27 cellular contexts compared by ENCODE assay signal in the genomic region with DNA sequence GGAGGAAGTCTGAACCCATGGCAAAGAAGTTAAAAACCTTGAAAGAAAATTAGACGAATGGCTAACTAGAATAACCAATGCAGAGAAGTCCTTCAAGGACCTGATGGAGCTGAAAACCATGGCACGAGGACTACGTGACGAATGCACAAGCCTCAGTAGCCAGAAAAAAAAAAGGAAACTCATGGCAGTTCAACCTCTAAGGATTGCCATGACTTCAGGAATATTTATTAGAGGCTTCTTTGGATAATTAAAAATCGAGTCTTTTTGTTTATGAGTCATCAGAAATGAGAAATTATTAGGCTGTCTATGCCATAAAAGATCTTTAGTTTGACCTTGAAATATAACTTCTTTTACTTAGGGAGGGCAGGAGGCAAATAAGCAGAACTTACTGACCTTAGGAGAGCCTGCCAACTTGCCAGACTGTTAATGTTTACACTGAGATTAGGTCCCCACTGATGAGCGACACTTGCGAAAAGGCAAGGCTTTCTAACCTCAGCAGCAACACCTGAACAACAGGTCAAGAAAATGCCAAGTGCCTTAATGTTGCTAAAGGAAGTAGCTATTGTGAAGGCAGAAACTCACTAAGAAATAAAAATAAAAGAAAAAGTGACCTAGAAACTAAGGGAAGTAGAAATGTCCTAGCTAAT.
"Had no signal": no experiment of that assay in that cellular context is flagged by ENCODE, and none has a peak within 500 bp of the region (broad histone marks: within the 10 kb centered on the region; RNA-seq: fewer than 3 reads in every experiment).

No MANE protein-coding gene starts in this region.

- H3K9me3 ChIP-seq: adrenal gland, Peyer's patch had no signal

- H3K36me3 ChIP-seq: adrenal gland, Peyer's patch, WERI-Rb-1 had no signal

- H3K4me3 ChIP-seq: adrenal gland, Peyer's patch had no signal

- H3K27me3 ChIP-seq: adrenal gland, Peyer's patch had no signal

- H3K4me1 ChIP-seq: adrenal gland, Peyer's patch had no signal

- FAIRE-seq: astrocyte, bronchial epithelial cell had no signal

- DNase-seq: activated CD4-positive, alpha-beta T cell treated with anti-CD3 and anti-CD28 coated beads for 1 hour; activated CD4-positive, alpha-beta T cell treated with anti-CD3 and anti-CD28 coated beads for 48 hours; activated CD4-positive, CD25-positive, alpha-beta regulatory T cell; activated CD8-positive, alpha-beta T cell treated with anti-CD3 and anti-CD28 coated beads for 36 hours; activated gamma-delta T cell treated with Interleukin-2 at 50 U/mL for 16 hours; activated naive CD4-positive, alpha-beta T cell treated with anti-CD3 and anti-CD28 coated beads for 36 hours; activated T-cell treated with anti-CD3 and anti-CD28 coated beads, Interleukin-2, amount 50 U/mL, for 1 hour; activated T-cell treated with anti-CD3 and anti-CD28 coated beads, Interleukin-2, amount 50 U/mL, for 72 hours; adrenal gland; caudate nucleus; cerebellar nuclear complex; NCI-H1092 treated with DMSO at 0.1 percent for 48 hours; NCI-H1417 treated with DMSO at 0.1 percent for 48 hours; NCI-H1930; NCI-H2081 treated with DMSO at 0.1 percent for 48 hours; NCI-H226; NCI-H446 treated with DMSO at 0.1 percent for 48 hours; NCI-H524; PC-3; Peyer's patch; Right ventricle myocardium superior; T1000; WERI-Rb-1 had no signal

- H3K27ac ChIP-seq: adrenal gland, KMS-11, Peyer's patch, WERI-Rb-1 had no signal

- ATAC-seq: activated CD8-positive, alpha-beta T cell treated with anti-CD3 and anti-CD28 coated beads for 36 hours; activated naive CD4-positive, alpha-beta T cell treated with anti-CD3 and anti-CD28 coated beads, Interleukin-2, amount 50 U/mL, for 72 hours; activated T-cell treated with anti-CD3 and anti-CD28 coated beads, Interleukin-2, amount 50 U/mL, for 72 hours; PC-3 had no signal
